Comparison of ENCODE assay signal across 18 cellular contexts in genomic region chr3:69880069-69880640, GRCh38.
A peak's percentile ranks its signal among the peaks of the same experiment; 100 is the strongest.
DNase-seq lines count a peak whose midpoint lies in the region; ATAC-seq and TF ChIP-seq lines count a peak whose summit lies in the region.
"Had no signal": no experiment of that assay in that cellular context is flagged by ENCODE, and none has a peak within 500 bp of the region (broad histone marks: within the 10 kb centered on the region; RNA-seq: fewer than 3 reads in every experiment).

No MANE protein-coding gene starts in this region.

- H2AFZ ChIP-seq in PC-3 (ENCODE audit: low read length): no peak overlapping the region

- no peaks in the 10 kb centered on the region for H3K79me2 ChIP-seq in PC-3 (ENCODE audit: low read length)

- peak; percentile 7 for DNase-seq in DMS53 (lab: John Stamatoyannopoulos, UW)
- DNase-seq in DMS53 treated with DMSO at 0.1 percent for 48 hours (lab: John Stamatoyannopoulos, UW; ENCODE audit: unreplicated experiment): no peak
- peak; percentile 43 for DNase-seq in PC-3
- peak; percentile 25 for DNase-seq in kidney glomerular epithelial cell (lab: John Stamatoyannopoulos, UW)
- no peak for DNase-seq in NK-92 (lab: John Stamatoyannopoulos, UW; ENCODE audit: unreplicated experiment)
- no peak for DNase-seq in SJCRH30
- DNase-seq: AML-193; Caco-2; CD8-positive, alpha-beta memory T cell; DMS 273 treated with DMSO at 0.1 percent for 48 hours; DMS79 treated with DMSO at 0.1 percent for 48 hours; GDM1; GOT3; H9 had no signal

- TF ChIP-seq CTCF in PC-3 (conservative IDR thresholded peaks at IDR 0.05; ENCODE audit: low read depth, low read length): no peak

- H4K20me1 ChIP-seq in PC-3 (ENCODE audit: low read length): no peaks in the 10 kb centered on the region
- H4K20me1 ChIP-seq: BLaER1 had no signal

- H3K4me3 ChIP-seq in PC-3 (ENCODE audit: low read length) (no peak overlapping the region), SJCRH30 (no peak overlapping the region)
- H3K4me3 ChIP-seq: BLaER1 had no signal

- ATAC-seq in PC-3 (peak; percentile 24; the same call in 1 of the 2 replicates), GM21526 (IDR thresholded peaks at IDR 0.05; ENCODE audit: low FRiP score, unreplicated experiment) (no peak), GM21515 (IDR thresholded peaks at IDR 0.05; ENCODE audit: unreplicated experiment) (no peak)

- H3F3A ChIP-seq in PC-3 (ENCODE audit: low read length, unreplicated experiment): no peaks in the 10 kb centered on the region

- CTCF ChIA-PET in PC-3 (lab: Charles Lee): no interaction called here

- H3K27ac ChIP-seq in PC-3 (ENCODE audit: low read length): peak overlapping the region; percentile 63
- no peak overlapping the region for H3K27ac ChIP-seq in SJCRH30
- H3K27ac ChIP-seq: 22Rv1, BLaER1 had no signal

- peak overlapping the region; percentile 31 for H3K4me2 ChIP-seq in PC-3 (ENCODE audit: low read length)
- H3K4me2 ChIP-seq: BLaER1 had no signal

- no TSS peak for BruUV-seq in PC-3 (replicated peaks; lab: Mats Ljungman, UMichigan)

- POLR2A ChIA-PET in PC-3 (lab: Charles Lee; ENCODE audit: unreplicated experiment): no interaction called here

- H3K27me3 ChIP-seq in PC-3 (ENCODE audit: low read length): no peaks in the 10 kb centered on the region
- no peaks in the 10 kb centered on the region for H3K27me3 ChIP-seq in SJCRH30
- H3K27me3 ChIP-seq: BLaER1 had no signal

- peak overlapping the region; percentile 33; the same call in 1 of the 2 replicates for H3K9ac ChIP-seq in PC-3 (ENCODE audit: low read length)
- H3K9ac ChIP-seq: BLaER1 had no signal

- no peaks in the 10 kb centered on the region for H3K36me3 ChIP-seq in PC-3 (ENCODE audit: low read depth, low read length)
- H3K36me3 ChIP-seq in SJCRH30: no peaks in the 10 kb centered on the region
- H3K36me3 ChIP-seq: BLaER1 had no signal

- H3K4me1 ChIP-seq in PC-3 (ENCODE audit: insufficient read depth, low read length) (peaks cover 13% of the 10 kb centered on the region), SJCRH30 (no peaks in the 10 kb centered on the region)
- H3K4me1 ChIP-seq: BLaER1, Caco-2 had no signal

- H3K9me2 ChIP-seq in PC-3 (replicated peaks; ENCODE audit: low read length): no peaks in the 10 kb centered on the region

- H3K9me3 ChIP-seq in PC-3 (ENCODE audit: low read length) (no peaks in the 10 kb centered on the region), SJCRH30 (replicated peaks) (no peaks in the 10 kb centered on the region)
- H3K9me3 ChIP-seq: BLaER1, Caco-2 had no signal

- intact Hi-C loops in PC-3 (cut with micrococcal nuclease): no loop called here

Comparison
In these comparisons a context has a peak if more than half of its experiments do, and no peak if none do; other contexts are left out.
1. DNase-seq: peak in DMS53 (single experiment), PC-3 (single experiment) and kidney glomerular epithelial cell (single experiment); none in DMS53 treated with DMSO at 0.1 percent for 48 hours (single experiment), NK-92 (single experiment) and SJCRH30 (0 of 2).